ENCODE assay signal across 1 cellular context in genomic region chr2:38603402-38604265, GRCh38.
TF ChIP-seq lines count a peak whose summit lies in the region.

No MANE protein-coding gene starts in this region.

TF ChIP-seq in HepG2, 621 proteins besides CTCF, POLR2A, EP300 and RAD21 (continued from another document and continues in another):
- TF ChIP-seq PATZ1 (CRISPR knock-in tag; IDR thresholded peaks at IDR 0.05) (peak; percentile 70), ZNF75D (CRISPR knock-in tag; IDR thresholded peaks at IDR 0.05; ENCODE audit: borderline replicate concordance) (no peak), FOXA1 (IDR thresholded peaks at IDR 0.05) (no peak), FOXA1 (CRISPR knock-in tag; IDR thresholded peaks at IDR 0.05) (peak; percentile 52), GFI1 (CRISPR knock-in tag; IDR thresholded peaks at IDR 0.05; ENCODE audit: borderline replicate concordance) (peak; percentile 79), BCL6 (CRISPR knock-in tag; IDR thresholded peaks at IDR 0.05) (0 out of 2 replicates have a peak, but pooled peaks have one; percentile 22), ZNF34 (CRISPR knock-in tag; IDR thresholded peaks at IDR 0.05; ENCODE audit: borderline replicate concordance) (0 out of 2 replicates have a peak, but pooled peaks have one; percentile 23), ZUFSP (CRISPR knock-in tag; IDR thresholded peaks at IDR 0.05; ENCODE audit: borderline replicate concordance) (no peak), ZNF614 (CRISPR knock-in tag; IDR thresholded peaks at IDR 0.05; ENCODE audit: borderline replicate concordance) (no peak), SRF (IDR thresholded peaks at IDR 0.05; ENCODE audit: low read depth, low read length) (0 out of 2 replicates have a peak, but pooled peaks have one; percentile 26), ZNF383 (CRISPR knock-in tag; IDR thresholded peaks at IDR 0.05; ENCODE audit: borderline replicate concordance) (peak; percentile 82; the same call in 1 of the 2 replicates), NPAS2 (CRISPR knock-in tag; IDR thresholded peaks at IDR 0.05; ENCODE audit: borderline replicate concordance) (no peak), ELF1 (CRISPR knock-in tag; IDR thresholded peaks at IDR 0.05) (peak; percentile 9; the same call in 1 of the 2 replicates), ZNF609 (CRISPR knock-in tag; IDR thresholded peaks at IDR 0.05; ENCODE audit: borderline replicate concordance) (peak; percentile 55; the same call in 1 of the 2 replicates), SP1 (IDR thresholded peaks at IDR 0.05) (no peak), SP1 (CRISPR knock-in tag; IDR thresholded peaks at IDR 0.05) (peak; percentile 87), ZNF138 (CRISPR knock-in tag; IDR thresholded peaks at IDR 0.05; ENCODE audit: low read depth) (no peak), ZNF616 (CRISPR knock-in tag; IDR thresholded peaks at IDR 0.05; ENCODE audit: low read depth) (no peak), TP53 (CRISPR knock-in tag; conservative IDR thresholded peaks at IDR 0.05) (no peak; the same call in 1 of the 2 replicates), MAZ (IDR thresholded peaks at IDR 0.05; ENCODE audit: borderline replicate concordance, low read depth, low read length) (no peak), MAZ (CRISPR knock-in tag; IDR thresholded peaks at IDR 0.05; ENCODE audit: low read depth) (no peak), HNRNPH1 (optimal IDR thresholded peaks at IDR 0.05; ENCODE audit: low read depth, low read length) (no peak), SP140L (CRISPR knock-in tag; IDR thresholded peaks at IDR 0.05; ENCODE audit: borderline replicate concordance) (0 out of 2 replicates have a peak, but pooled peaks have one; percentile 49), SMC3 (IDR thresholded peaks at IDR 0.05; ENCODE audit: low read length) (peak; percentile 73; the same call in 1 of the 2 replicates), ZBTB1 (CRISPR knock-in tag; IDR thresholded peaks at IDR 0.05; ENCODE audit: borderline replicate concordance) (no peak), DPF2 (CRISPR knock-in tag; IDR thresholded peaks at IDR 0.05; ENCODE audit: borderline replicate concordance, low read depth) (no peak), HOXA3 (CRISPR knock-in tag; IDR thresholded peaks at IDR 0.05) (0 out of 2 replicates have a peak, but pooled peaks have one; percentile 7), ELF4 (CRISPR knock-in tag; IDR thresholded peaks at IDR 0.05; ENCODE audit: borderline replicate concordance) (0 out of 2 replicates have a peak, but pooled peaks have one; percentile 3), ZNF101 (CRISPR knock-in tag; IDR thresholded peaks at IDR 0.05; ENCODE audit: borderline replicate concordance, low read depth) (no peak), ZNF598 (CRISPR knock-in tag; IDR thresholded peaks at IDR 0.05; ENCODE audit: borderline replicate concordance) (peak; percentile 79; the same call in 1 of the 2 replicates), ZNF709 (CRISPR knock-in tag; IDR thresholded peaks at IDR 0.05) (no peak; the same call in 1 of the 2 replicates)
- TF ChIP-seq, protein P1, sequence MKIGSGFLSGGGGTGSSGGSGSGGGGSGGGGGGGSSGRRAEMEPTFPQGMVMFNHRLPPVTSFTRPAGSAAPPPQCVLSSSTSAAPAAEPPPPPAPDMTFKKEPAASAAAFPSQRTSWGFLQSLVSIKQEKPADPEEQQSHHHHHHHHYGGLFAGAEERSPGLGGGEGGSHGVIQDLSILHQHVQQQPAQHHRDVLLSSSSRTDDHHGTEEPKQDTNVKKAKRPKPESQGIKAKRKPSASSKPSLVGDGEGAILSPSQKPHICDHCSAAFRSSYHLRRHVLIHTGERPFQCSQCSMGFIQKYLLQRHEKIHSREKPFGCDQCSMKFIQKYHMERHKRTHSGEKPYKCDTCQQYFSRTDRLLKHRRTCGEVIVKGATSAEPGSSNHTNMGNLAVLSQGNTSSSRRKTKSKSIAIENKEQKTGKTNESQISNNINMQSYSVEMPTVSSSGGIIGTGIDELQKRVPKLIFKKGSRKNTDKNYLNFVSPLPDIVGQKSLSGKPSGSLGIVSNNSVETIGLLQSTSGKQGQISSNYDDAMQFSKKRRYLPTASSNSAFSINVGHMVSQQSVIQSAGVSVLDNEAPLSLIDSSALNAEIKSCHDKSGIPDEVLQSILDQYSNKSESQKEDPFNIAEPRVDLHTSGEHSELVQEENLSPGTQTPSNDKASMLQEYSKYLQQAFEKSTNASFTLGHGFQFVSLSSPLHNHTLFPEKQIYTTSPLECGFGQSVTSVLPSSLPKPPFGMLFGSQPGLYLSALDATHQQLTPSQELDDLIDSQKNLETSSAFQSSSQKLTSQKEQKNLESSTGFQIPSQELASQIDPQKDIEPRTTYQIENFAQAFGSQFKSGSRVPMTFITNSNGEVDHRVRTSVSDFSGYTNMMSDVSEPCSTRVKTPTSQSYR (CRISPR knock-in tag; IDR thresholded peaks at IDR 0.05; ENCODE audit: borderline replicate concordance) = 0 out of 2 replicates have a peak, but pooled peaks have one; percentile 31
- TF ChIP-seq, protein P2, sequence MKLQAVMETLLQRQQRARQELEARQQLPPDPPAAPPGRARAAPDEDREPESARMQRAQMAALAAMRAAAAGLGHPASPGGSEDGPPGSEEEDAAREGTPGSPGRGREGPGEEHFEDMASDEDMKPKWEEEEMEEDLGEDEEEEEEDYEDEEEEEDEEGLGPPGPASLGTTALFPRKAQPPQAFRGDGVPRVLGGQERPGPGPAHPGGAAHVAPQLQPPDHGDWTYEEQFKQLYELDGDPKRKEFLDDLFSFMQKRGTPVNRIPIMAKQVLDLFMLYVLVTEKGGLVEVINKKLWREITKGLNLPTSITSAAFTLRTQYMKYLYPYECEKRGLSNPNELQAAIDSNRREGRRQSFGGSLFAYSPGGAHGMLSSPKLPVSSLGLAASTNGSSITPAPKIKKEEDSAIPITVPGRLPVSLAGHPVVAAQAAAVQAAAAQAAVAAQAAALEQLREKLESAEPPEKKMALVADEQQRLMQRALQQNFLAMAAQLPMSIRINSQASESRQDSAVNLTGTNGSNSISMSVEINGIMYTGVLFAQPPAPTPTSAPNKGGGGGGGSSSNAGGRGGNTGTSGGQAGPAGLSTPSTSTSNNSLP (IDR thresholded peaks at IDR 0.05; ENCODE audit: low read depth, low read length) = 0 out of 2 replicates have a peak, but pooled peaks have one; percentile 64
- TF ChIP-seq, protein P3, sequence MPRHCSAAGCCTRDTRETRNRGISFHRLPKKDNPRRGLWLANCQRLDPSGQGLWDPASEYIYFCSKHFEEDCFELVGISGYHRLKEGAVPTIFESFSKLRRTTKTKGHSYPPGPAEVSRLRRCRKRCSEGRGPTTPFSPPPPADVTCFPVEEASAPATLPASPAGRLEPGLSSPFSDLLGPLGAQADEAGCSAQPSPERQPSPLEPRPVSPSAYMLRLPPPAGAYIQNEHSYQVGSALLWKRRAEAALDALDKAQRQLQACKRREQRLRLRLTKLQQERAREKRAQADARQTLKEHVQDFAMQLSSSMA (CRISPR knock-in tag; IDR thresholded peaks at IDR 0.05) = no peak
- TF ChIP-seq, protein P4, sequence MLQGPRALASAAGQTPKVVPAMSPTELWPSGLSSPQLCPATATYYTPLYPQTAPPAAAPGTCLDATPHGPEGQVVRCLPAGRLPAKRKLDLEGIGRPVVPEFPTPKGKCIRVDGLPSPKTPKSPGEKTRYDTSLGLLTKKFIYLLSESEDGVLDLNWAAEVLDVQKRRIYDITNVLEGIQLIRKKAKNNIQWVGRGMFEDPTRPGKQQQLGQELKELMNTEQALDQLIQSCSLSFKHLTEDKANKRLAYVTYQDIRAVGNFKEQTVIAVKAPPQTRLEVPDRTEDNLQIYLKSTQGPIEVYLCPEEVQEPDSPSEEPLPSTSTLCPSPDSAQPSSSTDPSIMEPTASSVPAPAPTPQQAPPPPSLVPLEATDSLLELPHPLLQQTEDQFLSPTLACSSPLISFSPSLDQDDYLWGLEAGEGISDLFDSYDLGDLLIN (CRISPR knock-in tag; IDR thresholded peaks at IDR 0.05; ENCODE audit: borderline replicate concordance) = no peak
- TF ChIP-seq, protein P5, sequence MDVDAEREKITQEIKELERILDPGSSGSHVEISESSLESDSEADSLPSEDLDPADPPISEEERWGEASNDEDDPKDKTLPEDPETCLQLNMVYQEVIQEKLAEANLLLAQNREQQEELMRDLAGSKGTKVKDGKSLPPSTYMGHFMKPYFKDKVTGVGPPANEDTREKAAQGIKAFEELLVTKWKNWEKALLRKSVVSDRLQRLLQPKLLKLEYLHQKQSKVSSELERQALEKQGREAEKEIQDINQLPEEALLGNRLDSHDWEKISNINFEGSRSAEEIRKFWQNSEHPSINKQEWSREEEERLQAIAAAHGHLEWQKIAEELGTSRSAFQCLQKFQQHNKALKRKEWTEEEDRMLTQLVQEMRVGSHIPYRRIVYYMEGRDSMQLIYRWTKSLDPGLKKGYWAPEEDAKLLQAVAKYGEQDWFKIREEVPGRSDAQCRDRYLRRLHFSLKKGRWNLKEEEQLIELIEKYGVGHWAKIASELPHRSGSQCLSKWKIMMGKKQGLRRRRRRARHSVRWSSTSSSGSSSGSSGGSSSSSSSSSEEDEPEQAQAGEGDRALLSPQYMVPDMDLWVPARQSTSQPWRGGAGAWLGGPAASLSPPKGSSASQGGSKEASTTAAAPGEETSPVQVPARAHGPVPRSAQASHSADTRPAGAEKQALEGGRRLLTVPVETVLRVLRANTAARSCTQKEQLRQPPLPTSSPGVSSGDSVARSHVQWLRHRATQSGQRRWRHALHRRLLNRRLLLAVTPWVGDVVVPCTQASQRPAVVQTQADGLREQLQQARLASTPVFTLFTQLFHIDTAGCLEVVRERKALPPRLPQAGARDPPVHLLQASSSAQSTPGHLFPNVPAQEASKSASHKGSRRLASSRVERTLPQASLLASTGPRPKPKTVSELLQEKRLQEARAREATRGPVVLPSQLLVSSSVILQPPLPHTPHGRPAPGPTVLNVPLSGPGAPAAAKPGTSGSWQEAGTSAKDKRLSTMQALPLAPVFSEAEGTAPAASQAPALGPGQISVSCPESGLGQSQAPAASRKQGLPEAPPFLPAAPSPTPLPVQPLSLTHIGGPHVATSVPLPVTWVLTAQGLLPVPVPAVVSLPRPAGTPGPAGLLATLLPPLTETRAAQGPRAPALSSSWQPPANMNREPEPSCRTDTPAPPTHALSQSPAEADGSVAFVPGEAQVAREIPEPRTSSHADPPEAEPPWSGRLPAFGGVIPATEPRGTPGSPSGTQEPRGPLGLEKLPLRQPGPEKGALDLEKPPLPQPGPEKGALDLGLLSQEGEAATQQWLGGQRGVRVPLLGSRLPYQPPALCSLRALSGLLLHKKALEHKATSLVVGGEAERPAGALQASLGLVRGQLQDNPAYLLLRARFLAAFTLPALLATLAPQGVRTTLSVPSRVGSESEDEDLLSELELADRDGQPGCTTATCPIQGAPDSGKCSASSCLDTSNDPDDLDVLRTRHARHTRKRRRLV (CRISPR knock-in tag; IDR thresholded peaks at IDR 0.05) = peak; percentile 87; the same call in 1 of the 2 replicates
